In the genomic region with DNA sequence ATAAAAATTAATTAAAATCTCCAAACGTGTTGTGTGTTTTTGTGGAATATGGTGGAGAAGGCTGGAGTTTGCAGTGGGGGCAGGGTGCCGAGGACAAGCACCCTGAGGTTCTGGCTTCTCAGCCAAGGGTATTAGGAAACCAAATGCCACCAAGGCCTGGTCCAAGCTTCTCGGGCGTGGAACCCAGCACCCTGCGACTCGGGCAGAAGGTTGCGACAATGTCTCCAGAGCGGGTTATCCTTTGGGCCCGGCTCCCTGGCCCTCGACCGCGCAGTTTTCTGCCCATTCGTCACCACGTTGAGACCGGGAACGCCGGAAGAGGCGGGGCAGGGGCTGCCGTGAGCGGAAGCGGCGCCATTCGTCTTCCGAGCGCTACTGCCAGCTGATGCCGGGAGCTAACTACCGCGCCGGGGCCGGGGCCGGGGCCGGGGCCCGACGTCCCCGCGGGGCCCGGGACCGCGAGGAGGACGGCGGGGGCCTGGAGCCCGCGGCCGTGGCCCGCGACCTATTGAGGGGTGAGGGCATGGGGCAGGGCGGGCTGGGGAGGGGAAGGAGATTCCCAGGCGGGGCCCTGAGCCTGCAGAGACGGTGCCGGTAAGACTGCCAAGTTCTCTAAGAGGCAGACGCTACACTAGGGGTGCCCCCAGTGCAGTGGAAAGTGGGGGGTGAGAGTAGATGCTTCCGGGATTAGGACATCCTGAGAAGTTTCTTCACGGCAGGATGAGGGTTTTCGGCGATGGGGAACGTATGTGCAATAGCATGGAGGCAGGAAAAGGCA, we compare ENCODE assay signal across 8 cellular contexts. TPM values are rescaled to one million over a fixed set of nuclear protein-coding genes. Genes with fewer than 3 reads are reported as not detected.
DNase-seq lines count a peak whose midpoint lies in the region; ATAC-seq and TF ChIP-seq lines count a peak whose summit lies in the region.

A gene with protein sequence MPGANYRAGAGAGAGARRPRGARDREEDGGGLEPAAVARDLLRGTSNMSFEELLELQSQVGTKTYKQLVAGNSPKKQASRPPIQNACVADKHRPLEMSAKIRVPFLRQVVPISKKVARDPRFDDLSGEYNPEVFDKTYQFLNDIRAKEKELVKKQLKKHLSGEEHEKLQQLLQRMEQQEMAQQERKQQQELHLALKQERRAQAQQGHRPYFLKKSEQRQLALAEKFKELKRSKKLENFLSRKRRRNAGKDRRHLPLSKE (plus strand): TSS at position 354 of the 778 bp plus-strand sequence. CDS start 32 bp downstream, at position 386.

- H3K27ac ChIP-seq in KMS-11 (peak within 1 kb of the TSS; percentile 70), SJSA1 (peak within 1 kb of the TSS; percentile 73)

- H3K27me3 ChIP-seq in KMS-11 (ENCODE audit: insufficient read depth, low read depth), result no peaks in the 10 kb centered on the region
- H3K27me3 ChIP-seq in SJSA1 (replicated peaks), result no peaks in the 10 kb centered on the region
- no peaks in the 10 kb centered on the region for H3K27me3 ChIP-seq in neuron (ENCODE audit: insufficient read depth, low read length)

- peak within 1 kb of the TSS; percentile 65; the same call in 1 of the 2 replicates for H3K9ac ChIP-seq in KMS-11

- H3K79me2 ChIP-seq in KMS-11 (ENCODE audit: insufficient read depth, low read depth), result peaks cover 29% of the 10 kb centered on the region

- DNase-seq in COLO829 (ENCODE audit: low spot score) (peak; percentile 86), SJSA1 (ENCODE audit: low read depth in 1 of 2, low spot score in 2 of 2) (peak; percentile 56 to 82), foreskin melanocyte (peak; percentile 61), stromal cell of bone marrow (ENCODE audit: low read depth) (peak; percentile 52)
- peak; percentile 19 to 54 (median 31) for DNase-seq in activated naive CD4-positive, alpha-beta T cell (lab: John Stamatoyannopoulos, UW)

- no peaks in the 10 kb centered on the region for H4K20me1 ChIP-seq in KMS-11 (ENCODE audit: insufficient read depth)

- H3K4me3 ChIP-seq in KMS-11 (IDR thresholded peaks at IDR 0.05; ENCODE audit: insufficient read depth, low read depth, low read length), result no peak within 1 kb of the TSS
- H3K4me3 ChIP-seq in SJSA1, result peak within 1 kb of the TSS; percentile 90
- H3K4me3 ChIP-seq in neuron (ENCODE audit: low read length), result peak within 1 kb of the TSS; percentile 98

- ATAC-seq in GM21423 (IDR thresholded peaks at IDR 0.05; ENCODE audit: unreplicated experiment), result peak; percentile 72

- H3K36me3 ChIP-seq in KMS-11 (ENCODE audit: insufficient read depth), result no peaks in the 10 kb centered on the region
- peaks cover 94% of the 10 kb centered on the region for H3K36me3 ChIP-seq in SJSA1
- H3K36me3 ChIP-seq in neuron (ENCODE audit: insufficient read depth, low read length), result peaks cover 56% of the 10 kb centered on the region

- H3K9me3 ChIP-seq in SJSA1 (replicated peaks), result no peaks in the 10 kb centered on the region
- no peaks in the 10 kb centered on the region for H3K9me3 ChIP-seq in neuron (ENCODE audit: low read length)

- H3K4me1 ChIP-seq in KMS-11 (ENCODE audit: low read depth, poor library complexity, severe bottlenecking) (peaks cover 37% of the 10 kb centered on the region), SJSA1 (replicated peaks) (peaks cover 13% of the 10 kb centered on the region), neuron (ENCODE audit: insufficient read depth, low read length) (peaks cover 9% of the 10 kb centered on the region)

- no peak for TF ChIP-seq CTCF in KMS-11 (conservative IDR thresholded peaks at IDR 0.05; ENCODE audit: low read depth, low read length)

- H3K4me2 ChIP-seq in KMS-11, result peak within 1 kb of the TSS; percentile 98

- H2AFZ ChIP-seq in KMS-11 (ENCODE audit: low read depth) (peak within 1 kb of the TSS; percentile 87), neuron (ENCODE audit: low read depth, low read length) (peak within 1 kb of the TSS; percentile 85)

RNA-seq across cellular contexts. Expression of the gene that starts here (rescaled TPM):
- 143 and 184 TPM in 2 replicates for total RNA-seq in SJSA1 (2014; rRNA removed; shearing (Covaris generic))

Comparison
In these comparisons a context has a peak if more than half of its experiments do, and no peak if none do; other contexts are left out.
1. DNase-seq: peak in every context shown above with its lines; median percentile 86 in COLO829; 69 in SJSA1; 61 in foreskin melanocyte; 52 in stromal cell of bone marrow; 31 in activated naive CD4-positive, alpha-beta T cell.